In genomic region chr7:139737221-139738100, GRCh38 we compare ENCODE assay signal across 1 cellular context.
TF ChIP-seq lines count a peak whose summit lies in the region.

No MANE protein-coding gene starts in this region.

TF ChIP-seq in IMR-90, 13 proteins besides CTCF, POLR2A, EP300 and RAD21 (continued from another document):
- TF ChIP-seq CHD1 (IDR thresholded peaks at IDR 0.05; ENCODE audit: low read depth, low read length), result no peak
- no peak for TF ChIP-seq RFX5 (IDR thresholded peaks at IDR 0.05; ENCODE audit: low read depth, low read length)
- TF ChIP-seq CEBPB (IDR thresholded peaks at IDR 0.05; ENCODE audit: low read depth, low read length), result no peak
